In the genomic region with DNA sequence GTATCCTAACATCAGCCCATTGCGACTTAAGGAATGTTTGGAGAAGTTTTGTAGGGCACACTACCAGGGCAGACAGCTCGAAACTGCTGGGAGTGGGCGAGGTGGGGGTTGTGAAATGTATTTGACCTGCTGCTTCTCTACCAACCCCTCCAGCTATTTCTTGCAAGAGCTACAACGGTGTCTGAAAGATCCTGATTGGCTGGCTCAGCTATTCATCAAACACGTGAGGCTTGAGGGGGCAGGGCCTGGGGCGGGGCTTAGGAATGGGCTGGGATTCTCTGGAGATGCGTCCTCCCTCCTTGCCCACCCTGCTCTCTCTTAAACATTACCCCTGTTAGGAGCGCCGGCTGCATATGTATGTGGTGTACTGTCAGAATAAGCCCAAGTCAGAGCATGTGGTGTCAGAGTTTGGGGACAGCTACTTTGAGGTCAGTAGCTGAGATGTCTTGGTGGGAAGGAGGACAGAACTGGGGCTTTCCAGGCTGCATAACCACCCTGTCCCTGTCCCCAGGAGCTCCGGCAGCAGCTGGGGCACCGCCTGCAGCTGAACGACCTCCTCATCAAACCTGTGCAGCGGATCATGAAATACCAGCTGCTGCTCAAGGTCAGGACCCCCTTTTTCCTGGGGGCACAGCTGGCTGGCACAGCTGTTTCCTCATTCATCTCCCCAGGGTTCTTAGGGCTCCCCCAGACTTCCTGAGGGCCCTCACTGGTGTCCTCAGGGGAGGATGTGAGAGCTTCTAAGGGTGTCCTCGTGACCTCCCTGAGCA, we compare ENCODE assay signal across 10 cellular contexts. TPM values are rescaled to one million over a fixed set of nuclear protein-coding genes. Genes with fewer than 3 reads are reported as not detected.
A peak's percentile ranks its signal among the peaks of the same experiment; 100 is the strongest.
DNase-seq lines count a peak whose midpoint lies in the region; ATAC-seq, FAIRE-seq and TF ChIP-seq lines count a peak whose summit lies in the region.
"Had no signal": no experiment of that assay in that cellular context is flagged by ENCODE, and none has a peak within 500 bp of the region (broad histone marks: within the 10 kb centered on the region; RNA-seq: fewer than 3 reads in every experiment).

No MANE protein-coding gene starts in this region.

- RAD21 ChIA-PET in GM12878 (lab: Charles Lee; ENCODE audit: unreplicated experiment): interaction anchor here (0.6 to 2.3 kb wide), 11 partner anchors 8 to 184 kb away, joined by 3 to 16 read pairs (median 3); a partner anchor contains a TSS

- H3K9me3 Mint-ChIP-seq in activated T-helper 1 cell treated with anti-CD3 and anti-CD28 coated beads, Interleukin-12 subunit alpha, Interleukin-12 subunit beta, Interleukin-2, Interleukin-4 antibody, amounts not matched to agents 30 ng/mL and 10 ng/mL and 1 ng/mL, durations not matched to agents 14 hours and 24 hours and 36 hours: no peaks in the 10 kb centered on the region

- ATAC-seq in GM18508 (IDR thresholded peaks at IDR 0.05; ENCODE audit: insufficient read depth, unreplicated experiment): peak; percentile 43
- ATAC-seq in HG02884 (IDR thresholded peaks at IDR 0.05; ENCODE audit: unreplicated experiment): peak; percentile 51
- ATAC-seq in GM12878: peak; percentile 76

- H3K36me3 ChIP-seq in GM12878 (ENCODE audit: control insufficient read depth in 2 of 2, insufficient read depth in 2 of 2, low read length in 1 of 2): no peaks in the 10 kb centered on the region

- H3K27ac ChIP-seq in GM12878 (ENCODE audit: control insufficient read depth, insufficient read depth): no peak overlapping the region; the same call in 1 of the 2 replicates

- H3K9ac ChIP-seq in GM12878 (ENCODE audit: control insufficient read depth, insufficient read depth, low read length): no peak overlapping the region

- H3K36me3 Mint-ChIP-seq in activated T-helper 1 cell treated with anti-CD3 and anti-CD28 coated beads, Interleukin-12 subunit alpha, Interleukin-12 subunit beta, Interleukin-2, Interleukin-4 antibody, amounts not matched to agents 30 ng/mL and 10 ng/mL and 1 ng/mL, durations not matched to agents 14 hours and 24 hours and 36 hours (ENCODE audit: low read depth): no peaks in the 10 kb centered on the region

- peak overlapping the region; percentile 76 for H2AFZ ChIP-seq in GM12878 (ENCODE audit: control insufficient read depth, low read depth, low read length)

- H3K27me3 Mint-ChIP-seq in activated T-helper 1 cell treated with anti-CD3 and anti-CD28 coated beads, Interleukin-12 subunit alpha, Interleukin-12 subunit beta, Interleukin-2, Interleukin-4 antibody, amounts not matched to agents 30 ng/mL and 10 ng/mL and 1 ng/mL, durations not matched to agents 14 hours and 24 hours and 36 hours (ENCODE audit: insufficient read depth): peaks cover 70% of the 10 kb centered on the region

- peak; percentile 26 for DNase-seq in AG10803 (ENCODE audit: low read depth)
- DNase-seq in GM12878 (ENCODE audit: low read depth, low spot score): peak; percentile 33
- no peak for DNase-seq in activated T-helper 1 cell treated with anti-CD3 and anti-CD28 coated beads, Interleukin-12 subunit alpha, Interleukin-12 subunit beta, Interleukin-2, Interleukin-4 antibody, amounts not matched to agents 30 ng/mL and 10 ng/mL and 1 ng/mL, durations not matched to agents 14 hours and 24 hours and 36 hours (ENCODE audit: low spot score)
- no peak for DNase-seq in midbrain (lab: John Stamatoyannopoulos, UW)
- no peak for DNase-seq in DMS153 treated with DMSO at 0.1 percent for 48 hours (lab: John Stamatoyannopoulos, UW; ENCODE audit: unreplicated experiment)
- DNase-seq in DMS153 (lab: John Stamatoyannopoulos, UW): no peak

- TF ChIP-seq POLR2A in GM12878 (IDR thresholded peaks at IDR 0.05; ENCODE audit: low read depth, low read length): no peak

- no peaks in the 10 kb centered on the region for H3K9me3 ChIP-seq in GM12878 (replicated peaks; ENCODE audit: control insufficient read depth, insufficient read depth, low read length)
- H3K9me3 ChIP-seq: HAP-1 had no signal

- POLR2A ChIA-PET in GM12878 (lab: Charles Lee): interaction anchor here (0.8 to 2.9 kb wide), 9 partner anchors 10 to 158 kb away, joined by 3 to 13 read pairs (median 3); a partner anchor contains a TSS

- peaks cover 10% of the 10 kb centered on the region for H3K4me1 ChIP-seq in GM12878 (ENCODE audit: control insufficient read depth, insufficient read depth, low read length)

- in situ Hi-C loops in GM12878 (cut with MboI): no loop called here

- no peak for TF ChIP-seq EP300 in GM12878 (IDR thresholded peaks at IDR 0.05; ENCODE audit: borderline replicate concordance in 1 of 2, control insufficient read depth in 1 of 2, low read depth in 2 of 2, low read length in 2 of 2)

- H3K4me1 Mint-ChIP-seq in activated T-helper 1 cell treated with anti-CD3 and anti-CD28 coated beads, Interleukin-12 subunit alpha, Interleukin-12 subunit beta, Interleukin-2, Interleukin-4 antibody, amounts not matched to agents 30 ng/mL and 10 ng/mL and 1 ng/mL, durations not matched to agents 14 hours and 24 hours and 36 hours (ENCODE audit: low read depth): peaks cover 11% of the 10 kb centered on the region

- H4K20me1 ChIP-seq in GM12878 (ENCODE audit: control insufficient read depth, insufficient read depth): no peaks in the 10 kb centered on the region

- H3K27ac Mint-ChIP-seq in activated T-helper 1 cell treated with anti-CD3 and anti-CD28 coated beads, Interleukin-12 subunit alpha, Interleukin-12 subunit beta, Interleukin-2, Interleukin-4 antibody, amounts not matched to agents 30 ng/mL and 10 ng/mL and 1 ng/mL, durations not matched to agents 14 hours and 24 hours and 36 hours: no peak overlapping the region

- TF ChIP-seq CTCF in AG10803 (conservative IDR thresholded peaks at IDR 0.05; ENCODE audit: low read length) (no peak), GM12878 (IDR thresholded peaks at IDR 0.05 in 2 of 3, conservative IDR thresholded peaks at IDR 0.05 in 1 of 3; ENCODE audit: control insufficient read depth in 2 of 3, extremely low read depth in 1 of 3, insufficient read depth in 1 of 3, low read depth in 3 of 3, low read length in 3 of 3) (no peak)

- H3K4me3 Mint-ChIP-seq in activated T-helper 1 cell treated with anti-CD3 and anti-CD28 coated beads, Interleukin-12 subunit alpha, Interleukin-12 subunit beta, Interleukin-2, Interleukin-4 antibody, amounts not matched to agents 30 ng/mL and 10 ng/mL and 1 ng/mL, durations not matched to agents 14 hours and 24 hours and 36 hours: no peak overlapping the region

- FAIRE-seq in GM12878 (lab: Jason Lieb, UNC): peak; percentile 77

- no peak for TF ChIP-seq RAD21 in GM12878 (IDR thresholded peaks at IDR 0.05; ENCODE audit: insufficient read depth, low read depth, low read length)

- intact Hi-C loops in GM12878 (cut with micrococcal nuclease; ENCODE audit: unreplicated experiment): no loop called here
- intact Hi-C loops in activated T-helper 1 cell treated with anti-CD3 and anti-CD28 coated beads, Interleukin-12 subunit alpha, Interleukin-12 subunit beta, Interleukin-2, Interleukin-4 antibody, amounts not matched to agents 30 ng/mL and 10 ng/mL and 1 ng/mL, durations not matched to agents 14 hours and 24 hours and 36 hours (cut with micrococcal nuclease): loop anchor here (5.0 kb wide), 2 partner anchors 62 to 128 kb away; a partner anchor contains a TSS

- CTCF ChIA-PET in GM12878 (lab: Yijun Ruan, JAX): interaction anchor here (0.6 to 5.1 kb wide), 21 partner anchors 9 to 400 kb away, joined by 3 to 49 read pairs (median 4); a partner anchor contains a TSS

- H3K27me3 ChIP-seq in GM12878 (replicated peaks in 1 of 2; ENCODE audit: control insufficient read depth in 2 of 2, insufficient read depth in 2 of 2, low read length in 1 of 2): peaks cover under 1 to 4% of the 10 kb centered on the region in 2 experiments; a peak in 2 of 4 replicates

- H3K79me2 ChIP-seq in GM12878 (ENCODE audit: control insufficient read depth, insufficient read depth, low read length): no peaks in the 10 kb centered on the region

- SMC1A ChIA-PET in GM12878 (lab: Charles Lee; ENCODE audit: uncharacterized antibody, unreplicated experiment): interaction anchor here (1.1 to 1.6 kb wide), 9 partner anchors 8 to 156 kb away, joined by 3 to 15 read pairs (median 5); a partner anchor contains a TSS

- H3K4me3 ChIP-seq in AG10803 (ENCODE audit: low read length) (no peak overlapping the region), GM12878 (no peak overlapping the region)
- H3K4me3 ChIP-seq: HAP-1 had no signal

- peak overlapping the region; percentile 46 for H3K4me2 ChIP-seq in GM12878 (ENCODE audit: control insufficient read depth, insufficient read depth)

- no TSS peak for BruUV-seq in GM12878 (replicated peaks; lab: Mats Ljungman, UMichigan)

- 14% methylated on average over 14 of the region's 14 CpGs for WGBS in GM12878 (ENCODE audit: insufficient coverage, insufficient replicate concordance, low lambda C conversion rate, missing lambda C conversion rate)

RNA-seq across cellular contexts. Expression of a gene that starts 3.1 kb away (rescaled TPM):
- 7.8 and 8.5 TPM in 2 replicates for total RNA-seq in GM12878 (2013; cell fraction: nucleolus; rRNA removed)
- total RNA-seq in GM12878 (2014; rRNA removed) (0.56 and 1.1 TPM in 2 replicates), GM12878 (2014; rRNA removed; fragmentation: Illumina TruSeq; extraction: Trizol) (0.40 and 1.5 TPM in 2 replicates), GM12878 (2021) (1.5 and 1.7 TPM in 2 replicates)
- polyA plus RNA-seq in GM12878 (2011; ENCODE audit: low read depth): 5.8 TPM
- polyA plus RNA-seq in GM12878 (2011; rRNA removed) (2.5 and 4.5 TPM in 2 replicates), GM12878 (2014; fragmentation: Illumina TruSeq; extraction: Trizol) (2.7 TPM in 2 replicates), GM12878 (2014; fragmentation: Nextera tagmentation; extraction: Ambion mirVana) (under 1 TPM in 1 of 2 experiments, not detected in 1; 0.08 TPM), GM12878 (2014; rRNA removed) (1.1 and 1.2 TPM in 2 replicates), GM12878 (2016; fragmentation: Nextera tagmentation; extraction: Ambion mirVana) (not detected)
- polyA plus RNA-seq in GM12878 (2011; cell fraction: cytosol; rRNA removed): 4.1 TPM in 2 replicates
- polyA plus RNA-seq in GM12878 (2011; cell fraction: nucleus; rRNA removed): 12.0 and 16.0 TPM in 2 replicates
- polyA plus RNA-seq in GM12878 (2012): 5.4 and 5.6 TPM in 2 replicates
- polyA minus RNA-seq in GM12878 (2011; rRNA and poly(A)+ RNA removed): 2.3 and 2.4 TPM in 2 replicates
- polyA minus RNA-seq in GM12878 (2011; cell fraction: cytosol; rRNA and poly(A)+ RNA removed): 0.80 and 1.9 TPM in 2 replicates
- 2.1 and 3.6 TPM in 2 replicates for polyA minus RNA-seq in GM12878 (2011; cell fraction: nucleus; rRNA and poly(A)+ RNA removed)
- 0.60 and 1.5 TPM in 2 replicates for total RNA-seq in activated T-helper 1 cell treated with anti-CD3 and anti-CD28 coated beads, Interleukin-12 subunit alpha, Interleukin-12 subunit beta, Interleukin-2, Interleukin-4 antibody, amounts not matched to agents 30 ng/mL and 10 ng/mL and 1 ng/mL, durations not matched to agents 14 hours and 24 hours and 36 hours

RNA-seq across cellular contexts. Expression of a gene that starts 9.7 kb away (rescaled TPM):
- total RNA-seq in GM12878 (2013; cell fraction: nucleolus; rRNA removed): 21.1 and 24.2 TPM in 2 replicates
- total RNA-seq in GM12878 (2014; rRNA removed) (7.8 and 11.1 TPM in 2 replicates), GM12878 (2014; rRNA removed; fragmentation: Illumina TruSeq; extraction: Trizol) (5.2 and 6.0 TPM in 2 replicates), GM12878 (2021) (9.6 and 10.5 TPM in 2 replicates)
- polyA plus RNA-seq in GM12878 (2011; ENCODE audit: low read depth): 15.8 TPM
- polyA plus RNA-seq in GM12878 (2011; rRNA removed) (3.8 and 6.0 TPM in 2 replicates), GM12878 (2014; fragmentation: Illumina TruSeq; extraction: Trizol) (6.1 and 9.2 TPM in 2 replicates), GM12878 (2014; fragmentation: Nextera tagmentation; extraction: Ambion mirVana) (1 to 10 TPM; 1.1 to 2.1 TPM), GM12878 (2014; rRNA removed) (13.6 and 14.9 TPM in 2 replicates), GM12878 (2016; fragmentation: Nextera tagmentation; extraction: Ambion mirVana) (1 to 10 TPM; 2.3 to 3.0 TPM)
- polyA plus RNA-seq in GM12878 (2011; cell fraction: cytosol; rRNA removed): 8.5 and 10.4 TPM in 2 replicates
- polyA plus RNA-seq in GM12878 (2011; cell fraction: nucleus; rRNA removed): 45.4 and 51.8 TPM in 2 replicates
- 24.9 and 31.7 TPM in 2 replicates for polyA plus RNA-seq in GM12878 (2012)
- 2.3 and 6.1 TPM in 2 replicates for polyA minus RNA-seq in GM12878 (2011; rRNA and poly(A)+ RNA removed)
- polyA minus RNA-seq in GM12878 (2011; cell fraction: cytosol; rRNA and poly(A)+ RNA removed): 0.67 and 1.1 TPM in 2 replicates
- 4.6 and 5.3 TPM in 2 replicates for polyA minus RNA-seq in GM12878 (2011; cell fraction: nucleus; rRNA and poly(A)+ RNA removed)
- 16.8 and 18.5 TPM in 2 replicates for total RNA-seq in activated T-helper 1 cell treated with anti-CD3 and anti-CD28 coated beads, Interleukin-12 subunit alpha, Interleukin-12 subunit beta, Interleukin-2, Interleukin-4 antibody, amounts not matched to agents 30 ng/mL and 10 ng/mL and 1 ng/mL, durations not matched to agents 14 hours and 24 hours and 36 hours

RNA-seq across cellular contexts. Expression of a gene that starts 18.6 kb away (rescaled TPM):
- 0.88 and 0.93 TPM in 2 replicates for total RNA-seq in GM12878 (2013; cell fraction: nucleolus; rRNA removed)
- total RNA-seq in GM12878 (2014; rRNA removed) (0.06 TPM in 1 of 2 replicates, not detected in the other), GM12878 (2014; rRNA removed; fragmentation: Illumina TruSeq; extraction: Trizol) (0.05 TPM in 1 of 2 replicates, not detected in the other), GM12878 (2021) (0.08 and 0.38 TPM in 2 replicates)
- 0.20 TPM for polyA plus RNA-seq in GM12878 (2011; ENCODE audit: low read depth)
- polyA plus RNA-seq in GM12878 (2011; rRNA removed) (0.14 and 0.17 TPM in 2 replicates), GM12878 (2014; fragmentation: Illumina TruSeq; extraction: Trizol) (0.01 TPM in 1 of 2 replicates, not detected in the other), GM12878 (2014; fragmentation: Nextera tagmentation; extraction: Ambion mirVana) (not detected), GM12878 (2014; rRNA removed) (0.03 and 0.17 TPM in 2 replicates), GM12878 (2016; fragmentation: Nextera tagmentation; extraction: Ambion mirVana) (under 1 TPM; 0.12 to 0.24 TPM)
- polyA plus RNA-seq in GM12878 (2011; cell fraction: cytosol; rRNA removed): 0.12 and 0.20 TPM in 2 replicates
- 0.57 and 1.3 TPM in 2 replicates for polyA plus RNA-seq in GM12878 (2011; cell fraction: nucleus; rRNA removed)
- polyA plus RNA-seq in GM12878 (2012): 0.09 and 0.29 TPM in 2 replicates
- polyA minus RNA-seq in GM12878 (2011; rRNA and poly(A)+ RNA removed): 0.15 and 0.36 TPM in 2 replicates
- not detected in 2 replicates for polyA minus RNA-seq in GM12878 (2011; cell fraction: cytosol; rRNA and poly(A)+ RNA removed)
- polyA minus RNA-seq in GM12878 (2011; cell fraction: nucleus; rRNA and poly(A)+ RNA removed): 0.29 and 0.73 TPM in 2 replicates
- 4.4 and 4.6 TPM in 2 replicates for total RNA-seq in activated T-helper 1 cell treated with anti-CD3 and anti-CD28 coated beads, Interleukin-12 subunit alpha, Interleukin-12 subunit beta, Interleukin-2, Interleukin-4 antibody, amounts not matched to agents 30 ng/mL and 10 ng/mL and 1 ng/mL, durations not matched to agents 14 hours and 24 hours and 36 hours
- total RNA-seq: lung microvascular endothelial cell had no signal

RNA-seq across cellular contexts. Expression of a gene that starts 23.4 kb away (rescaled TPM):
- total RNA-seq in GM12878 (2013; cell fraction: nucleolus; rRNA removed): 11.2 and 12.1 TPM in 2 replicates
- 13.1 and 15.0 TPM in 2 replicates for total RNA-seq in GM12878 (2014; rRNA removed)
- 9.5 and 10.6 TPM in 2 replicates for total RNA-seq in GM12878 (2014; rRNA removed; fragmentation: Illumina TruSeq; extraction: Trizol)
- 19.0 and 20.9 TPM in 2 replicates for total RNA-seq in GM12878 (2021)
- polyA plus RNA-seq in GM12878 (2011; ENCODE audit: low read depth): 10.3 TPM
- polyA plus RNA-seq in GM12878 (2011; rRNA removed): 19.2 and 23.7 TPM in 2 replicates
- polyA plus RNA-seq in GM12878 (2011; cell fraction: cytosol; rRNA removed): 13.6 and 16.9 TPM in 2 replicates
- polyA plus RNA-seq in GM12878 (2011; cell fraction: nucleus; rRNA removed): 28.2 and 29.1 TPM in 2 replicates
- polyA plus RNA-seq in GM12878 (2012): 11.2 and 13.0 TPM in 2 replicates
- polyA plus RNA-seq in GM12878 (2014; fragmentation: Illumina TruSeq; extraction: Trizol): 25.1 and 34.2 TPM in 2 replicates
- polyA plus RNA-seq in GM12878 (2014; fragmentation: Nextera tagmentation; extraction: Ambion mirVana): 1 to 10 TPM; 4.8 to 6.0 TPM
- polyA plus RNA-seq in GM12878 (2014; rRNA removed): 13.9 and 18.4 TPM in 2 replicates
- polyA plus RNA-seq in GM12878 (2016; fragmentation: Nextera tagmentation; extraction: Ambion mirVana): 10 to 100 TPM; 13.3 to 16.5 TPM
- 12.5 and 14.3 TPM in 2 replicates for polyA minus RNA-seq in GM12878 (2011; rRNA and poly(A)+ RNA removed)
- 3.8 and 4.3 TPM in 2 replicates for polyA minus RNA-seq in GM12878 (2011; cell fraction: cytosol; rRNA and poly(A)+ RNA removed)
- polyA minus RNA-seq in GM12878 (2011; cell fraction: nucleus; rRNA and poly(A)+ RNA removed): 4.1 and 5.8 TPM in 2 replicates
- total RNA-seq in activated T-helper 1 cell treated with anti-CD3 and anti-CD28 coated beads, Interleukin-12 subunit alpha, Interleukin-12 subunit beta, Interleukin-2, Interleukin-4 antibody, amounts not matched to agents 30 ng/mL and 10 ng/mL and 1 ng/mL, durations not matched to agents 14 hours and 24 hours and 36 hours: 22.8 and 25.7 TPM in 2 replicates

Comparison
In these comparisons a context has a peak if more than half of its experiments do, and no peak if none do; other contexts are left out.
1. DNase-seq: peak in AG10803 (single experiment) and GM12878 (single experiment); none in activated T-helper 1 cell treated with anti-CD3 and anti-CD28 coated beads, Interleukin-12 subunit alpha, Interleukin-12 subunit beta, Interleukin-2, Interleukin-4 antibody, amounts not matched to agents 30 ng/mL and 10 ng/mL and 1 ng/mL, durations not matched to agents 14 hours and 24 hours and 36 hours (single experiment), midbrain (single experiment), DMS153 treated with DMSO at 0.1 percent for 48 hours (single experiment) and DMS153 (single experiment).
2. Peak in every context shown above with its lines, with median percentiles within 50 percentile points of each other: ATAC-seq.